12 cellular contexts compared by ENCODE assay signal in the genomic region with DNA sequence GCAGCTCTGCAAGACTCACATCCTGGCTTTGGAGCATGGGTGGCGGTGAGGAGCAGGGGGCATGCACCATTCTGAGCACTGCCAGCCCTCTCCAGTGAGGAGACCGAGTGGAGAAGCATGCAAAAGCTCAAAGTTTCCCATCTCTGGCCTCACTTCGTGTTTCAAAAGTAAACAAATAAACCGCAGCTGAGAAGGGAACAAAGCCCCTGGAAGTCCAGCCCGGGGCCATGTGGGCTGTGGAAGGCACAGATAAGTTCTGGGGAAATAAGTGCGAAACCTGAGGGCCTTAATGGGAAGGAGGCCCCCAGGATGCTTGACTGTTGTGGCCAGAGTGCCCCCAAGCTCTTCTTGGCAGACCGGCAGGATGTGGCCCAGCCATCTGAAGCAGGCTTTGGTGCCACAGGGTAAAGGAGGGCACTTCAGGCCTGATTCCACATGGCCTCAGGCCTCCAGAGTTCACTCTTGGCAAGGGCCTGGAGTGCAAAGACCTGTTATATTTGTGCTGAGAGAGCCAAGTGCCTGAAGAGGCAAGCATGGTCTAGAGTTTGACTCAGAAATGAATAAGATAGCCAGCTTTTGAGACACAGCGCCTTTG. TPM values are rescaled to one million over a fixed set of nuclear protein-coding genes. Genes with fewer than 3 reads are reported as not detected.
DNase-seq lines count a peak whose midpoint lies in the region; ATAC-seq, FAIRE-seq and TF ChIP-seq lines count a peak whose summit lies in the region.
"Had no signal": no experiment of that assay in that cellular context is flagged by ENCODE, and none has a peak within 500 bp of the region (broad histone marks: within the 10 kb centered on the region; RNA-seq: fewer than 3 reads in every experiment).

No MANE protein-coding gene starts in this region.

- intact Hi-C loops in HepG2 (cut with micrococcal nuclease; ENCODE audit: unreplicated experiment), result no loop called here
- intact Hi-C loops in thyroid gland (cut with DNase I), result no loop called here

- WGBS in HepG2 (ENCODE audit: low lambda C conversion rate), result 19% methylated on average over 6 of the region's 8 CpGs
- WGBS in thyroid gland, 2 donors, result 51 to 55% methylated on average over 8 of the region's 8 CpGs

- H4K20me1 ChIP-seq in HepG2 (ENCODE audit: insufficient read depth, low read length), result no peaks in the 10 kb centered on the region

- no peak overlapping the region for H3K4me3 ChIP-seq in NT2/D1 (ENCODE audit: insufficient read length, low read depth)
- H3K4me3 ChIP-seq in HepG2 (replicated peaks in 1 of 3; ENCODE audit: insufficient read depth in 1 of 3, low read depth in 2 of 3, low read length in 3 of 3), result peak overlapping the region in 1 of 3 experiments; percentile 5; a peak in 1 of 6 replicates
- H3K4me3 ChIP-seq in thyroid gland (replicated peaks in 1 of 3), result peak overlapping the region in 1 of 3 donors; percentile 41

- TF ChIP-seq RAD21 in HepG2 (CRISPR knock-in tag; IDR thresholded peaks at IDR 0.05), result no peak

- H3K9me3 ChIP-seq in NT2/D1 (ENCODE audit: insufficient read depth, low read length) (no peaks in the 10 kb centered on the region), HepG2 (ENCODE audit: low read length) (no peaks in the 10 kb centered on the region), thyroid gland (no peaks in the 10 kb centered on the region)
- H3K9me3 ChIP-seq: spleen had no signal

- CTCF ChIA-PET in HepG2 (lab: Yijun Ruan, JAX; ENCODE audit: low intra/inter-chr PET ratio, low total read pairs), result no interaction called here

- DNase-seq in NT2/D1 (ENCODE audit: low read depth, low spot score), result no peak
- DNase-seq in dedifferentiated amniotic fluid mesenchymal stem cell (ENCODE audit: extremely low spot score), result peak; percentile 52
- DNase-seq in HepG2 (ENCODE audit: low spot score), result peak; percentile 6
- peak; percentile 50 to 65 for DNase-seq in thyroid gland
- DNase-seq in NCI-H1105 treated with DMSO at 0.1 percent for 48 hours (lab: John Stamatoyannopoulos, UW), result no peak
- DNase-seq in NCI-H2107 (lab: John Stamatoyannopoulos, UW), result no peak
- DNase-seq: activated naive CD4-positive, alpha-beta T cell treated with anti-CD3 and anti-CD28 coated beads, Interleukin-2, amount 50 U/mL, for 16 hours; NCI-H1694; spleen; substantia nigra had no signal

- H3K4me2 ChIP-seq in HepG2 (ENCODE audit: low read depth, low read length), result peak overlapping the region; percentile 40

- no TSS peak for BruUV-seq in HepG2 (replicated peaks; lab: Mats Ljungman, UMichigan)

- H3K36me3 ChIP-seq in NT2/D1 (ENCODE audit: insufficient read depth, insufficient read length, low read length) (no peaks in the 10 kb centered on the region), HepG2 (replicated peaks in 1 of 2; ENCODE audit: control insufficient read depth in 1 of 2, insufficient read depth in 2 of 2, low read length in 2 of 2) (no peaks in the 10 kb centered on the region), thyroid gland (no peaks in the 10 kb centered on the region)
- H3K36me3 ChIP-seq: spleen had no signal

- in situ Hi-C loops in HepG2 (cut with HindIII; ENCODE audit: extremely low pct_ligation_motif_present, low pct_unique_long_range_greater_than_20kb), result no loop called here

- peak overlapping the region; percentile 35 for H2AFZ ChIP-seq in HepG2 (ENCODE audit: low read length)

- no peak for FAIRE-seq in HepG2 (lab: Jason Lieb, UNC)

- TF ChIP-seq POLR2A in HepG2 (IDR thresholded peaks at IDR 0.05; ENCODE audit: insufficient read depth in 1 of 2, low read depth in 2 of 2, low read length in 2 of 2) (no peak), thyroid gland (IDR thresholded peaks at IDR 0.05) (no peak)

- ATAC-seq in HepG2, result peak; percentile 79
- no peak for ATAC-seq in GM18867 (IDR thresholded peaks at IDR 0.05; ENCODE audit: unreplicated experiment)

- no peaks in the 10 kb centered on the region for H3K79me2 ChIP-seq in HepG2 (ENCODE audit: insufficient read depth, low read length)

- H3K27me3 ChIP-seq in NT2/D1 (ENCODE audit: insufficient read depth, insufficient read length) (peaks cover 24% of the 10 kb centered on the region), HepG2 (ENCODE audit: control insufficient read depth in 1 of 2, insufficient read depth in 2 of 2, low read length in 2 of 2) (0 out of 5 replicates have a peak, but pooled peaks cover 0 to 3% of the 10 kb centered on the region in 2 experiments), thyroid gland (no peaks in the 10 kb centered on the region)

- no peak overlapping the region for H3K27ac ChIP-seq in HepG2 (ENCODE audit: extremely low read length, insufficient read depth, low read length)
- H3K27ac ChIP-seq in thyroid gland, result peak overlapping the region in 2 of 3 donors; percentile 73 to 81
- H3K27ac ChIP-seq: spleen had no signal

- H3K9ac ChIP-seq in NT2/D1 (ENCODE audit: insufficient read length, low read depth) (peak overlapping the region; percentile 32), HepG2 (ENCODE audit: insufficient read depth, low read depth, low read length) (0 out of 2 replicates have a peak overlapping the region, but pooled peaks have one; percentile 20)

- TF ChIP-seq EP300 in HepG2 (IDR thresholded peaks at IDR 0.05; ENCODE audit: low read depth in 2 of 2, low read length in 2 of 2) (no peak; a peak in 1 of 4 replicates), HepG2 (CRISPR knock-in tag; IDR thresholded peaks at IDR 0.05; ENCODE audit: borderline replicate concordance) (no peak)

- H3K4me1 ChIP-seq in NT2/D1 (ENCODE audit: insufficient read depth, insufficient read length), result no peaks in the 10 kb centered on the region
- H3K4me1 ChIP-seq in HepG2 (ENCODE audit: insufficient read depth, low read length), result peaks cover 17% of the 10 kb centered on the region
- peaks cover 16 to 35% of the 10 kb centered on the region in 2 donors for H3K4me1 ChIP-seq in thyroid gland

- no peak for TF ChIP-seq CTCF in HepG2 (CRISPR knock-in tag; IDR thresholded peaks at IDR 0.05)
- no peak for TF ChIP-seq CTCF in thyroid gland (IDR thresholded peaks at IDR 0.05)

- POLR2A ChIA-PET in HepG2 (lab: Yijun Ruan, JAX), result no interaction called here

TF ChIP-seq in HepG2, 621 proteins besides CTCF, POLR2A, EP300 and RAD21 (continues in another document):
- TF ChIP-seq SOX6 (IDR thresholded peaks at IDR 0.05) (no peak), SOX6 (CRISPR knock-in tag; IDR thresholded peaks at IDR 0.05) (peak; percentile 31; the same call in 1 of the 2 replicates), MYC (CRISPR knock-in tag; IDR thresholded peaks at IDR 0.05; ENCODE audit: borderline replicate concordance) (peak; percentile 28; the same call in 1 of the 2 replicates), ZNF547 (CRISPR knock-in tag; IDR thresholded peaks at IDR 0.05) (no peak), STAT5B (CRISPR knock-in tag; IDR thresholded peaks at IDR 0.05) (no peak)

RNA-seq across cellular contexts. Expression of gene MEDAG, which starts 1.2 kb away (rescaled TPM):
- total RNA-seq in HepG2 (2016; rRNA removed; fragmentation: Illumina TruSeq; extraction: Trizol), result not detected in 2 replicates
- total RNA-seq in HepG2 (2016; cell fraction: cytosol; rRNA removed; fragmentation: Illumina TruSeq; extraction: Trizol; ENCODE audit: low read depth), result not detected in 2 replicates
- total RNA-seq in HepG2 (2016; cell fraction: insoluble cytoplasmic fraction; rRNA removed; fragmentation: Illumina TruSeq; extraction: Trizol), result not detected in 2 replicates
- not detected in 2 replicates for total RNA-seq in HepG2 (2016; cell fraction: membrane; rRNA removed; fragmentation: Illumina TruSeq; extraction: Trizol)
- total RNA-seq in HepG2 (2016; cell fraction: nucleus; rRNA removed; fragmentation: Illumina TruSeq; extraction: Trizol), result not detected in 2 replicates
- not detected in 2 replicates for polyA plus RNA-seq in HepG2 (2011; rRNA removed)
- not detected in 2 replicates for polyA plus RNA-seq in HepG2 (2011; cell fraction: cytosol; rRNA removed)
- not detected in 2 replicates for polyA plus RNA-seq in HepG2 (2011; cell fraction: nucleus; rRNA removed)
- not detected in 2 replicates for polyA plus RNA-seq in HepG2 (2012)
- not detected in 2 replicates for polyA plus RNA-seq in HepG2 (2016; cell fraction: cytosol; fragmentation: Illumina TruSeq; extraction: Trizol; ENCODE audit: low read depth)
- polyA plus RNA-seq in HepG2 (2016; cell fraction: insoluble cytoplasmic fraction; fragmentation: Illumina TruSeq; extraction: Trizol; ENCODE audit: low read depth), result not detected in 2 replicates
- polyA plus RNA-seq in HepG2 (2016; cell fraction: membrane; fragmentation: Illumina TruSeq; extraction: Trizol; ENCODE audit: low read depth), result not detected in 2 replicates
- not detected in 2 replicates for polyA plus RNA-seq in HepG2 (2016; cell fraction: nucleus; fragmentation: Illumina TruSeq; extraction: Trizol; ENCODE audit: insufficient read depth, low read depth)
- not detected in 2 replicates for polyA minus RNA-seq in HepG2 (2011; rRNA and poly(A)+ RNA removed; ENCODE audit: low replicate concordance)
- polyA minus RNA-seq in HepG2 (2011; cell fraction: cytosol; rRNA and poly(A)+ RNA removed), result not detected in 2 replicates
- not detected in 2 replicates for polyA minus RNA-seq in HepG2 (2011; cell fraction: nucleus; rRNA and poly(A)+ RNA removed)
- total RNA-seq in thyroid gland, result 10 to 100 TPM; 15.2 to 99.7 (median 46.0) TPM
- total RNA-seq: T-helper 2 cell treated with Interferon-gamma antibody and Interleukin-4, amounts not matched to agents 100 ng/mL and 5 ng/mL, for 36 hours had no signal

RNA-seq across cellular contexts. Expression of gene TEX26, which starts 25.2 kb away (rescaled TPM):
- total RNA-seq in HepG2 (2016; rRNA removed; fragmentation: Illumina TruSeq; extraction: Trizol) (not detected in 2 replicates), thyroid gland (under 1 TPM in 1 of 4 donors, not detected in 3; 0.27 TPM)
- total RNA-seq in HepG2 (2016; cell fraction: cytosol; rRNA removed; fragmentation: Illumina TruSeq; extraction: Trizol; ENCODE audit: low read depth), result not detected in 2 replicates
- not detected in 2 replicates for total RNA-seq in HepG2 (2016; cell fraction: insoluble cytoplasmic fraction; rRNA removed; fragmentation: Illumina TruSeq; extraction: Trizol)
- total RNA-seq in HepG2 (2016; cell fraction: membrane; rRNA removed; fragmentation: Illumina TruSeq; extraction: Trizol), result not detected in 2 replicates
- not detected in 2 replicates for total RNA-seq in HepG2 (2016; cell fraction: nucleus; rRNA removed; fragmentation: Illumina TruSeq; extraction: Trizol)
- not detected in 2 replicates for polyA plus RNA-seq in HepG2 (2011; rRNA removed)
- polyA plus RNA-seq in HepG2 (2011; cell fraction: cytosol; rRNA removed), result not detected in 2 replicates
- polyA plus RNA-seq in HepG2 (2011; cell fraction: nucleus; rRNA removed), result not detected in 2 replicates
- polyA plus RNA-seq in HepG2 (2012), result not detected in 2 replicates
- not detected in 2 replicates for polyA plus RNA-seq in HepG2 (2016; cell fraction: cytosol; fragmentation: Illumina TruSeq; extraction: Trizol; ENCODE audit: low read depth)
- polyA plus RNA-seq in HepG2 (2016; cell fraction: insoluble cytoplasmic fraction; fragmentation: Illumina TruSeq; extraction: Trizol; ENCODE audit: low read depth), result not detected in 2 replicates
- polyA plus RNA-seq in HepG2 (2016; cell fraction: membrane; fragmentation: Illumina TruSeq; extraction: Trizol; ENCODE audit: low read depth), result not detected in 2 replicates
- polyA plus RNA-seq in HepG2 (2016; cell fraction: nucleus; fragmentation: Illumina TruSeq; extraction: Trizol; ENCODE audit: insufficient read depth, low read depth), result not detected in 2 replicates
- polyA minus RNA-seq in HepG2 (2011; rRNA and poly(A)+ RNA removed; ENCODE audit: low replicate concordance), result not detected in 2 replicates
- not detected in 2 replicates for polyA minus RNA-seq in HepG2 (2011; cell fraction: cytosol; rRNA and poly(A)+ RNA removed)
- polyA minus RNA-seq in HepG2 (2011; cell fraction: nucleus; rRNA and poly(A)+ RNA removed), result not detected in 2 replicates
- total RNA-seq: spleen; T-helper 2 cell treated with Interferon-gamma antibody and Interleukin-4, amounts not matched to agents 100 ng/mL and 5 ng/mL, for 36 hours had no signal
- polyA plus RNA-seq: spleen had no signal

Comparison
In these comparisons a context has a peak if more than half of its experiments do, and no peak if none do; other contexts are left out.
1. DNase-seq: peak in dedifferentiated amniotic fluid mesenchymal stem cell (single experiment), HepG2 (single experiment) and thyroid gland (2 of 2); none in NT2/D1 (single experiment), NCI-H1105 treated with DMSO at 0.1 percent for 48 hours (single experiment) and NCI-H2107 (single experiment).
2. RNA of gene MEDAG, which starts 1.2 kb away (total RNA-seq): 15.2 to 99.7 TPM in thyroid gland; not detected in HepG2; every median in the first group is over 10 times any median in the second.